ENCODE assay signal across 5 cellular contexts in genomic region chr3:197571880-197572172, GRCh38. TPM values are rescaled to one million over a fixed set of nuclear protein-coding genes. Genes with fewer than 3 reads are reported as not detected.
DNase-seq lines count a peak whose midpoint lies in the region; ATAC-seq, FAIRE-seq and TF ChIP-seq lines count a peak whose summit lies in the region.
"Not testable (repeated sequence)": the region's sequence is repeated elsewhere in the genome, so short reads cannot be mapped to it uniquely, and the experiment has no call there.
"Had no signal": no experiment of that assay in that cellular context is flagged by ENCODE, and none has a peak within 500 bp of the region (broad histone marks: within the 10 kb centered on the region; RNA-seq: fewer than 3 reads in every experiment).

No MANE protein-coding gene starts in this region.

- H3K4me2 ChIP-seq in H1 (ENCODE audit: insufficient read depth in 1 of 2, low read depth in 2 of 2, low read length in 2 of 2) = not testable (repeated sequence)
- H3K4me2 ChIP-seq in hepatocyte (peak overlapping the region; percentile 46), HepG2 (ENCODE audit: low read depth, low read length) (peak overlapping the region; percentile 72)

- not testable (repeated sequence) for H3K79me1 ChIP-seq in H1 (ENCODE audit: low read depth, low read length)

- not testable (repeated sequence) for H4K91ac ChIP-seq in H1 (replicated peaks; ENCODE audit: insufficient read length, low read length)

- H2BK12ac ChIP-seq in H1 (ENCODE audit: low read depth, low read length) = not testable (repeated sequence)

- not testable (repeated sequence) for ATAC-seq in HepG2, right lobe of liver

- H2AFZ ChIP-seq in H1 (ENCODE audit: low read length); hepatocyte; HepG2 (ENCODE audit: low read length): not testable (repeated sequence)

- H3K27ac ChIP-seq in H1 (ENCODE audit: low read depth, low read length) = not testable (repeated sequence)
- H3K27ac ChIP-seq in hepatocyte (peak overlapping the region; percentile 71), HepG2 (ENCODE audit: extremely low read length, insufficient read depth, low read length) (peak overlapping the region; percentile 84), right lobe of liver (peak overlapping the region in 2 of 3 donors; percentile 58 to 75)

- peak overlapping the region; percentile 43; the same call in 1 of the 2 replicates for H2BK20ac ChIP-seq in H1 (ENCODE audit: low read length)

- intact Hi-C loops in HepG2 (cut with micrococcal nuclease; ENCODE audit: unreplicated experiment) = loop anchor here (2.0 kb wide), 1 partner anchor 19 kb away; no protein-coding TSS in a partner anchor
- intact Hi-C loops in right lobe of liver (cut with DNase I) = not testable (repeated sequence)

- H2BK15ac ChIP-seq in H1 (ENCODE audit: low read length) = not testable (repeated sequence)

- H2AK5ac ChIP-seq in H1 (ENCODE audit: low read depth, low read length) = not testable (repeated sequence)

- H2BK5ac ChIP-seq in H1 (ENCODE audit: low read depth, low read length) = not testable (repeated sequence)

- not testable (repeated sequence) for DNase-seq in H1 (ENCODE audit: low read depth in 1 of 2, low spot score in 2 of 2); hepatocyte (ENCODE audit: low spot score); right lobe of liver
- DNase-seq in HepG2 (ENCODE audit: low spot score) = peak; percentile 27

- BruUV-seq in HepG2 (replicated peaks; lab: Mats Ljungman, UMichigan) = not testable (repeated sequence)

- not testable (repeated sequence) for H3K18ac ChIP-seq in H1 (ENCODE audit: extremely low read depth, low read length)

- in situ Hi-C loops in HepG2 (cut with HindIII; ENCODE audit: extremely low pct_ligation_motif_present, low pct_unique_long_range_greater_than_20kb) = not testable (repeated sequence)

- CTCF ChIA-PET in H1 (lab: Charles Lee; ENCODE audit: partially characterized antibody) = interaction anchor here (0.6 to 1.4 kb wide), 4 partner anchors 12 to 27 kb away, joined by 3 to 5 read pairs (median 3); no protein-coding TSS in a partner anchor
- CTCF ChIA-PET in HepG2 (lab: Yijun Ruan, JAX; ENCODE audit: low intra/inter-chr PET ratio, low total read pairs) = not testable (repeated sequence)

- H3K23me2 ChIP-seq in H1 (ENCODE audit: low read depth, low read length) = not testable (repeated sequence)

- not testable (repeated sequence) for H3K23ac ChIP-seq in H1 (ENCODE audit: insufficient read length)

- H3K4me1 ChIP-seq in H1 (replicated peaks in 1 of 4; ENCODE audit: control insufficient read depth in 3 of 4, insufficient read depth in 4 of 4, low read length in 3 of 4) (peaks cover 17 to 34% (median 31%) of the 10 kb centered on the region in 4 experiments), hepatocyte (ENCODE audit: insufficient read depth) (peaks cover 36% of the 10 kb centered on the region), HepG2 (ENCODE audit: insufficient read depth, low read length) (peaks cover 99% of the 10 kb centered on the region), right lobe of liver (peaks cover 0 to 47% (median 12%) of the 10 kb centered on the region in 4 donors)

- TF ChIP-seq RAD21 in H1 (IDR thresholded peaks at IDR 0.05 in 1 of 2, conservative IDR thresholded peaks at IDR 0.05 in 1 of 2; ENCODE audit: low read depth in 2 of 2, low read length in 2 of 2); HepG2 (CRISPR knock-in tag; IDR thresholded peaks at IDR 0.05): not testable (repeated sequence)

- H3K9ac ChIP-seq in H1 (replicated peaks in 1 of 4; ENCODE audit: extremely low read depth in 1 of 4, low read depth in 3 of 4, low read length in 3 of 4) = not testable (repeated sequence)
- peak overlapping the region; percentile 71; the same call in 1 of the 2 replicates for H3K9ac ChIP-seq in HepG2 (ENCODE audit: insufficient read depth, low read depth, low read length)

- FAIRE-seq in H1 (lab: Jason Lieb, UNC); HepG2 (lab: Jason Lieb, UNC): not testable (repeated sequence)

- not testable (repeated sequence) for H3K79me2 ChIP-seq in H1 (ENCODE audit: control insufficient read depth in 1 of 2, insufficient read depth in 2 of 2, low read length in 2 of 2); hepatocyte
- peaks cover 15% of the 10 kb centered on the region for H3K79me2 ChIP-seq in HepG2 (ENCODE audit: insufficient read depth, low read length)

- not testable (repeated sequence) for H3K4me3 ChIP-seq in H1 (ENCODE audit: extremely low read depth in 1 of 4, insufficient read depth in 2 of 4, low read depth in 3 of 4, low read length in 4 of 4); hepatocyte
- peak overlapping the region; percentile 58 to 69 (median 64); a peak in 4 of 6 replicates for H3K4me3 ChIP-seq in HepG2 (replicated peaks in 1 of 3; ENCODE audit: insufficient read depth in 1 of 3, low read depth in 2 of 3, low read length in 3 of 3)
- H3K4me3 ChIP-seq in right lobe of liver = peak overlapping the region; percentile 30 to 72 (median 71)

- not testable (repeated sequence) for TF ChIP-seq POLR2A in H1 (IDR thresholded peaks at IDR 0.05; ENCODE audit: control extremely low read depth in 1 of 2, low read depth in 2 of 2, low read length in 2 of 2); HepG2 (IDR thresholded peaks at IDR 0.05; ENCODE audit: insufficient read depth in 1 of 2, low read depth in 2 of 2, low read length in 2 of 2); right lobe of liver (IDR thresholded peaks at IDR 0.05)

- H4K5ac ChIP-seq in H1 (ENCODE audit: insufficient read length, low read depth, low read length) = not testable (repeated sequence)

- POLR2A ChIA-PET in H1 (lab: Charles Lee; ENCODE audit: partially characterized antibody) = interaction anchor here (1.0 kb wide), 1 partner anchor 14 kb away, joined by 3 read pairs; no protein-coding TSS in a partner anchor
- POLR2A ChIA-PET in HepG2 (lab: Yijun Ruan, JAX) = interaction anchor here (1.9 to 3.9 kb wide), 4 partner anchors 10 to 27 kb away, joined by 8 to 90 read pairs (median 22); no protein-coding TSS in a partner anchor

- H3K36me3 ChIP-seq in H1 (ENCODE audit: control insufficient read depth in 2 of 4, insufficient read depth in 4 of 4, low read length in 3 of 4); hepatocyte (replicated peaks; ENCODE audit: insufficient read depth, low read depth); HepG2 (replicated peaks in 1 of 2; ENCODE audit: control insufficient read depth in 1 of 2, insufficient read depth in 2 of 2, low read length in 2 of 2); right lobe of liver: not testable (repeated sequence)

- not testable (repeated sequence) for H3K4ac ChIP-seq in H1 (replicated peaks; ENCODE audit: insufficient read length, low read depth, low read length)

- H3K9me3 ChIP-seq in H1 (ENCODE audit: insufficient read depth in 2 of 2, low read depth in 1 of 2, low read length in 1 of 2) (peaks cover 15 to 17% of the 10 kb centered on the region in 2 experiments), HepG2 (ENCODE audit: low read length) (peaks cover 13% of the 10 kb centered on the region)
- not testable (repeated sequence) for H3K9me3 ChIP-seq in hepatocyte (ENCODE audit: low read depth); right lobe of liver

- not testable (repeated sequence) for TF ChIP-seq EP300 in H1 (IDR thresholded peaks at IDR 0.05; ENCODE audit: borderline replicate concordance in 1 of 2, low read depth in 2 of 2, low read length in 2 of 2); HepG2 (IDR thresholded peaks at IDR 0.05; ENCODE audit: low read depth in 2 of 2, low read length in 2 of 2); HepG2 (CRISPR knock-in tag; IDR thresholded peaks at IDR 0.05; ENCODE audit: borderline replicate concordance)

- H3K9me2 ChIP-seq in hepatocyte (replicated peaks; ENCODE audit: insufficient read depth) = not testable (repeated sequence)

- H3K56ac ChIP-seq in H1 (replicated peaks; ENCODE audit: insufficient read length, low read depth, low read length) = not testable (repeated sequence)

- not testable (repeated sequence) for H2BK120ac ChIP-seq in H1 (replicated peaks; ENCODE audit: low read depth, low read length)

- H3K27me3 ChIP-seq in H1 (replicated peaks in 1 of 4; ENCODE audit: control insufficient read depth in 3 of 4, extremely low read depth in 1 of 4, insufficient read depth in 3 of 4, low read length in 3 of 4); hepatocyte; HepG2 (ENCODE audit: control insufficient read depth in 1 of 2, insufficient read depth in 2 of 2, low read length in 2 of 2); right lobe of liver: not testable (repeated sequence)

- not testable (repeated sequence) for TF ChIP-seq CTCF in H1 (IDR thresholded peaks at IDR 0.05; ENCODE audit: control extremely low read depth in 1 of 3, insufficient read depth in 1 of 3, low read depth in 1 of 3, low read length in 3 of 3); hepatocyte (IDR thresholded peaks at IDR 0.05; ENCODE audit: poor library complexity); HepG2 (CRISPR knock-in tag; IDR thresholded peaks at IDR 0.05); right lobe of liver (IDR thresholded peaks at IDR 0.05)

- H4K20me1 ChIP-seq in H1 (replicated peaks in 1 of 2; ENCODE audit: control insufficient read depth in 1 of 2, insufficient read depth in 2 of 2, low read length in 2 of 2); hepatocyte (ENCODE audit: insufficient read depth, poor library complexity, severe bottlenecking); HepG2 (ENCODE audit: insufficient read depth, low read length): not testable (repeated sequence)

- H4K8ac ChIP-seq in H1 (ENCODE audit: extremely low read depth, insufficient read depth, low read length) = not testable (repeated sequence)

- not testable (repeated sequence) for H3K14ac ChIP-seq in H1 (ENCODE audit: insufficient read length)

RNA-seq across cellular contexts. Expression of gene BDH1, which starts 16.1 kb away (rescaled TPM):
- total RNA-seq in H1 (2021; fragmentation: NEBNext Ultra II Directional; extraction: Animal tissue kit (Norgen Biotek cat#: 25700)) = 24.0 and 27.2 TPM in 2 replicates
- polyA plus RNA-seq in H1 (2011; rRNA removed) (27.7 and 28.1 TPM in 2 replicates), hepatocyte (40.3 and 61.8 TPM in 2 replicates), HepG2 (2011; rRNA removed) (71.9 and 88.5 TPM in 2 replicates)
- 35.9 TPM for polyA plus RNA-seq in H1 (2011; cell fraction: cytosol; rRNA removed)
- polyA plus RNA-seq in H1 (2011; cell fraction: nucleus; rRNA removed) = 45.8 TPM
- polyA plus RNA-seq in H1 (2012, experiment 1 of 2) = 21.0 to 34.8 TPM (median 31.0 TPM) in 4 replicates
- polyA plus RNA-seq in H1 (2012, experiment 2 of 2) = 18.8 TPM
- 16.2 TPM for polyA plus RNA-seq in H1 (2013, experiment 1 of 2)
- 14.6 TPM for polyA plus RNA-seq in H1 (2013, experiment 2 of 2)
- polyA minus RNA-seq in H1 (2011; rRNA and poly(A)+ RNA removed) = 28.8 and 37.6 TPM in 2 replicates
- polyA minus RNA-seq in H1 (2011; cell fraction: cytosol; rRNA and poly(A)+ RNA removed) = 12.6 TPM
- polyA minus RNA-seq in H1 (2011; cell fraction: nucleus; rRNA and poly(A)+ RNA removed) = 26.3 TPM
- total RNA-seq in hepatocyte (62.9 and 64.2 TPM in 2 replicates), HepG2 (2016; rRNA removed; fragmentation: Illumina TruSeq; extraction: Trizol) (21.2 and 26.9 TPM in 2 replicates), right lobe of liver (100 to 1,000 TPM in 5 of 6 experiments, 10 to 100 TPM in 1; 65.5 to 366 (median 233) TPM)
- 3.3 and 3.6 TPM in 2 replicates for total RNA-seq in HepG2 (2016; cell fraction: cytosol; rRNA removed; fragmentation: Illumina TruSeq; extraction: Trizol; ENCODE audit: low read depth)
- 21.4 and 23.7 TPM in 2 replicates for total RNA-seq in HepG2 (2016; cell fraction: insoluble cytoplasmic fraction; rRNA removed; fragmentation: Illumina TruSeq; extraction: Trizol)
- 5.1 and 6.3 TPM in 2 replicates for total RNA-seq in HepG2 (2016; cell fraction: membrane; rRNA removed; fragmentation: Illumina TruSeq; extraction: Trizol)
- total RNA-seq in HepG2 (2016; cell fraction: nucleus; rRNA removed; fragmentation: Illumina TruSeq; extraction: Trizol) = 21.5 and 22.1 TPM in 2 replicates
- polyA plus RNA-seq in HepG2 (2011; cell fraction: cytosol; rRNA removed) = 48.3 and 55.2 TPM in 2 replicates
- polyA plus RNA-seq in HepG2 (2011; cell fraction: nucleus; rRNA removed) = 155 and 175 TPM in 2 replicates
- polyA plus RNA-seq in HepG2 (2012) = 58.0 and 95.2 TPM in 2 replicates
- polyA plus RNA-seq in HepG2 (2016; cell fraction: cytosol; fragmentation: Illumina TruSeq; extraction: Trizol; ENCODE audit: low read depth) = 3.2 and 4.0 TPM in 2 replicates
- 25.8 and 27.9 TPM in 2 replicates for polyA plus RNA-seq in HepG2 (2016; cell fraction: insoluble cytoplasmic fraction; fragmentation: Illumina TruSeq; extraction: Trizol; ENCODE audit: low read depth)
- polyA plus RNA-seq in HepG2 (2016; cell fraction: membrane; fragmentation: Illumina TruSeq; extraction: Trizol; ENCODE audit: low read depth) = 5.6 and 5.9 TPM in 2 replicates
- polyA plus RNA-seq in HepG2 (2016; cell fraction: nucleus; fragmentation: Illumina TruSeq; extraction: Trizol; ENCODE audit: insufficient read depth, low read depth) = 56.0 and 59.9 TPM in 2 replicates
- 7.9 and 48.3 TPM in 2 replicates for polyA minus RNA-seq in HepG2 (2011; rRNA and poly(A)+ RNA removed; ENCODE audit: low replicate concordance)
- polyA minus RNA-seq in HepG2 (2011; cell fraction: cytosol; rRNA and poly(A)+ RNA removed) = 15.6 and 18.9 TPM in 2 replicates
- 54.7 and 82.6 TPM in 2 replicates for polyA minus RNA-seq in HepG2 (2011; cell fraction: nucleus; rRNA and poly(A)+ RNA removed)
- total RNA-seq: G401 had no signal
